ENCODE assay signal across 11 cellular contexts in the genomic region with DNA sequence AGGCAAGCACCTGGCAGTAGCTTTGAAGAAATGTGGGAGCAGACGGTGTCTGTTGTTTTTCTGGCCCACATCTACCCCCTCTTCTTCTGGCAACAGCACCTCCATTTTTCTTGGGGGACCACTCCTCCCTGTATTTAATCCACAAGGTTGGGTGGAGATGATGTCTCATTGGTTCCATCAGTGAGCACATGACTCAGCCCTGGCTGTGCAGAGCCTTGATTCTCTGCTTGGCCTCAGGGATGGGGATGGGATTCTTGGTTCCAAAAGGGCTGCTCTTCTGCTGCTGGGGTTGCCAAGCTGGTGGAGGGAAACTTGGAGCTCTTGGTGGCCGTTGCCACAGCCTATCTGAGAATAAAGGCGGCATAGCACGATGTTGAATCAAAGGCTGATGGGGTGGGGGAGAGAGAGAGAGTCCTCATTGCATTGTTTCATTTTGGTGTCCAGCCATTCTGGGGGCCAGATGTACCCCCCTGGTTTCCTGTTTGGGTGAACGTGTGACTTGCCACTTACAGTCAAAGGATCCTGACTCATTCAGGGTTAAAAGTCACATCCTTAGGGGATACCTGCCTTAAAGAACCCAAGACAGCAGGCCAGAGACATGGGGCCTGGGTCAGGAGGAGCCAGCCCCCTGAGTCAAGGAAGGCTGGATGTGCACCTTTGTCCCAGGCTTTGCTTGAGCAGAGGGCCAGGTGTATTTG. TPM values are rescaled to one million over a fixed set of nuclear protein-coding genes. Genes with fewer than 3 reads are reported as not detected.
DNase-seq lines count a peak whose midpoint lies in the region; ATAC-seq, FAIRE-seq and TF ChIP-seq lines count a peak whose summit lies in the region.
"Had no signal": no experiment of that assay in that cellular context is flagged by ENCODE, and none has a peak within 500 bp of the region (broad histone marks: within the 10 kb centered on the region; RNA-seq: fewer than 3 reads in every experiment).

No MANE protein-coding gene starts in this region.

- ATAC-seq in left cardiac atrium (no peak), HG03457 (IDR thresholded peaks at IDR 0.05; ENCODE audit: unreplicated experiment) (no peak)
- no peak for ATAC-seq in naive thymus-derived CD4-positive, alpha-beta T cell

- H3K36me3 Mint-ChIP-seq in astrocyte (ENCODE audit: low read depth, unreplicated experiment) = peaks cover 5% of the 10 kb centered on the region
- peaks cover 3 to 41% (median 28%) of the 10 kb centered on the region in 5 donors for H3K36me3 Mint-ChIP-seq in naive thymus-derived CD4-positive, alpha-beta T cell

- no peak overlapping the region for H3K4me3 Mint-ChIP-seq in astrocyte (ENCODE audit: unreplicated experiment)
- peak overlapping the region in 2 of 10 donors; percentile 7 to 11 for H3K4me3 Mint-ChIP-seq in naive thymus-derived CD4-positive, alpha-beta T cell

- H3K27ac Mint-ChIP-seq in astrocyte (ENCODE audit: unreplicated experiment) = peak overlapping the region; percentile 26
- peak overlapping the region in 8 of 9 donors; percentile 29 to 89 (median 64) for H3K27ac Mint-ChIP-seq in naive thymus-derived CD4-positive, alpha-beta T cell

- DNase-seq in right atrium auricular region (ENCODE audit: low spot score) (no peak), left cardiac atrium (no peak), astrocyte (ENCODE audit: low read depth) (no peak), uterus (no peak), NCI-H1048 (lab: John Stamatoyannopoulos, UW) (no peak), posterior vena cava (ENCODE audit: low spot score) (no peak)
- no peak for DNase-seq in naive thymus-derived CD4-positive, alpha-beta T cell
- DNase-seq: NCI-H2227 treated with DMSO at 0.1 percent for 48 hours had no signal

- FAIRE-seq in astrocyte (lab: Jason Lieb, UNC) = no peak

- H2AFZ ChIP-seq in astrocyte (ENCODE audit: low read depth, low read length) = no peak overlapping the region

- no peak overlapping the region for H3K4me3 ChIP-seq in right atrium auricular region
- no peak overlapping the region for H3K4me3 ChIP-seq in astrocyte (ENCODE audit: insufficient read depth, low read depth, low read length)
- H3K4me3 ChIP-seq in naive thymus-derived CD4-positive, alpha-beta T cell (ENCODE audit: low read length) = no peak overlapping the region
- H3K4me3 ChIP-seq in uterus = no peak overlapping the region

- peaks cover 2% of the 10 kb centered on the region for H3K9me3 Mint-ChIP-seq in astrocyte (ENCODE audit: unreplicated experiment)
- H3K9me3 Mint-ChIP-seq in naive thymus-derived CD4-positive, alpha-beta T cell = peaks cover 0 to 15% (median 7%) of the 10 kb centered on the region in 11 donors

- no peaks in the 10 kb centered on the region for H3K27me3 Mint-ChIP-seq in astrocyte (ENCODE audit: low read depth, unreplicated experiment)
- no peaks in the 10 kb centered on the region for H3K27me3 Mint-ChIP-seq in naive thymus-derived CD4-positive, alpha-beta T cell

- peaks cover 0 to 52% of the 10 kb centered on the region in 2 donors for H3K4me1 ChIP-seq in right atrium auricular region
- peaks cover 14% of the 10 kb centered on the region for H3K4me1 ChIP-seq in astrocyte (ENCODE audit: insufficient read depth, low read length)
- H3K4me1 ChIP-seq in naive thymus-derived CD4-positive, alpha-beta T cell (ENCODE audit: control insufficient read depth in 2 of 2, insufficient read depth in 2 of 2, low read length in 2 of 2) = peaks cover 0 to 15% of the 10 kb centered on the region in 2 donors
- H3K4me1 ChIP-seq in uterus = peaks cover 0 to 3% of the 10 kb centered on the region in 2 donors

- no peaks in the 10 kb centered on the region for H3K36me3 ChIP-seq in right atrium auricular region
- no peaks in the 10 kb centered on the region for H3K36me3 ChIP-seq in astrocyte (ENCODE audit: insufficient read depth, low read length)
- H3K36me3 ChIP-seq in naive thymus-derived CD4-positive, alpha-beta T cell (ENCODE audit: control insufficient read depth in 2 of 3, insufficient read depth in 3 of 3, low read length in 3 of 3) = no peaks in the 10 kb centered on the region
- no peaks in the 10 kb centered on the region for H3K36me3 ChIP-seq in uterus

- intact Hi-C loops in left cardiac atrium (cut with DNase I) = no loop called here
- intact Hi-C loops in naive thymus-derived CD4-positive, alpha-beta T cell (cut with micrococcal nuclease) = no loop called here
- intact Hi-C loops in uterus (cut with DNase I; ENCODE audit: low total_unique reads) = no loop called here
- intact Hi-C loops in posterior vena cava (cut with DNase I) = no loop called here

- H4K20me1 ChIP-seq in astrocyte (ENCODE audit: insufficient read depth, low read length) = peaks cover 44% of the 10 kb centered on the region

- no peaks in the 10 kb centered on the region for H3K9me3 ChIP-seq in right atrium auricular region
- no peaks in the 10 kb centered on the region for H3K9me3 ChIP-seq in astrocyte (ENCODE audit: insufficient read depth, low read depth, low read length)
- no peaks in the 10 kb centered on the region for H3K9me3 ChIP-seq in naive thymus-derived CD4-positive, alpha-beta T cell (ENCODE audit: control insufficient read depth in 2 of 3, low read length in 3 of 3)
- no peaks in the 10 kb centered on the region for H3K9me3 ChIP-seq in uterus

- H3K27ac ChIP-seq in right atrium auricular region = peak overlapping the region; percentile 11 to 49
- H3K27ac ChIP-seq in astrocyte (ENCODE audit: low read depth, low read length) = no peak overlapping the region
- no peak overlapping the region for H3K27ac ChIP-seq in naive thymus-derived CD4-positive, alpha-beta T cell (ENCODE audit: low read depth, low read length)
- H3K27ac ChIP-seq in uterus = peak overlapping the region; percentile 63 to 75
- H3K27ac ChIP-seq: C4-2B, KMS-11 had no signal

- POLR2A ChIA-PET in naive thymus-derived CD4-positive, alpha-beta T cell (lab: Charles Lee) = interaction anchor here (0.6 kb wide), 1 partner anchor 290 kb away, joined by 3 read pairs; no protein-coding TSS in a partner anchor

- TF ChIP-seq CTCF in right atrium auricular region (IDR thresholded peaks at IDR 0.05) (no peak), astrocyte (IDR thresholded peaks at IDR 0.05; ENCODE audit: insufficient read depth, low read depth, low read length) (no peak), uterus (IDR thresholded peaks at IDR 0.05) (no peak)

- peaks cover 40% of the 10 kb centered on the region for H3K79me2 ChIP-seq in astrocyte (ENCODE audit: insufficient read depth, low read length)

- H3K4me2 ChIP-seq in astrocyte (ENCODE audit: low read length) = peak overlapping the region; percentile 18
- H3K4me2 ChIP-seq: KMS-11 had no signal

- CTCF ChIA-PET in naive thymus-derived CD4-positive, alpha-beta T cell (lab: Charles Lee) = no interaction called here

- H3K9ac ChIP-seq in astrocyte (ENCODE audit: low read length) = no peak overlapping the region
- H3K9ac ChIP-seq: KMS-11 had no signal

- no peaks in the 10 kb centered on the region for H3K27me3 ChIP-seq in right atrium auricular region
- no peaks in the 10 kb centered on the region for H3K27me3 ChIP-seq in astrocyte (ENCODE audit: insufficient read depth, low read length)
- H3K27me3 ChIP-seq in naive thymus-derived CD4-positive, alpha-beta T cell (ENCODE audit: control insufficient read depth in 2 of 2, insufficient read depth in 2 of 2, low read length in 2 of 2) = no peaks in the 10 kb centered on the region
- no peaks in the 10 kb centered on the region for H3K27me3 ChIP-seq in uterus

- H3K4me1 Mint-ChIP-seq in astrocyte (ENCODE audit: low read depth, unreplicated experiment) = peaks cover 11% of the 10 kb centered on the region
- peaks cover 32 to 84% (median 75%) of the 10 kb centered on the region in 7 donors for H3K4me1 Mint-ChIP-seq in naive thymus-derived CD4-positive, alpha-beta T cell

- no peak for TF ChIP-seq POLR2A in uterus (IDR thresholded peaks at IDR 0.05)

RNA-seq across cellular contexts. Expression of gene GRK5, which starts 25.9 kb away (rescaled TPM):
- total RNA-seq in right atrium auricular region = 10 to 100 TPM; 19.2 to 53.8 TPM
- 10 to 100 TPM; 36.4 to 60.1 TPM for total RNA-seq in left cardiac atrium
- 6.8 and 8.5 TPM in 2 replicates for total RNA-seq in astrocyte
- 10 to 100 TPM; 20.3 to 45.2 (median 34.2) TPM for total RNA-seq in naive thymus-derived CD4-positive, alpha-beta T cell
- 10 to 100 TPM; 16.4 to 30.3 TPM for polyA plus RNA-seq in naive thymus-derived CD4-positive, alpha-beta T cell
- total RNA-seq in uterus = 10 to 100 TPM; 11.6 to 34.6 (median 14.1) TPM
- 10 to 100 TPM; 40.0 to 57.5 TPM for total RNA-seq in posterior vena cava

RNA-seq across cellular contexts. Expression of gene PRDX3, which starts 54.7 kb away (rescaled TPM):
- total RNA-seq in right atrium auricular region = 100 to 1,000 TPM; 168 to 250 TPM
- total RNA-seq in left cardiac atrium = 100 to 1,000 TPM; 162 to 183 TPM
- 118 and 127 TPM in 2 replicates for total RNA-seq in astrocyte
- total RNA-seq in naive thymus-derived CD4-positive, alpha-beta T cell = 100 to 1,000 TPM in 1 of 5 experiments, 10 to 100 TPM in 4; 11.7 to 120 (median 35.4) TPM
- polyA plus RNA-seq in naive thymus-derived CD4-positive, alpha-beta T cell = 10 to 100 TPM; 70.7 to 87.5 TPM
- 100 to 1,000 TPM in 3 of 4 donors, 10 to 100 TPM in 1; 90.6 to 231 (median 141) TPM for total RNA-seq in uterus
- total RNA-seq in posterior vena cava = 100 to 1,000 TPM in 1 of 2 donors, 10 to 100 TPM in 1; 95.8 to 106 TPM

Comparison
In these comparisons a context has a peak if more than half of its experiments do, and no peak if none do; other contexts are left out.
1. H3K27ac ChIP-seq: peak in right atrium auricular region (2 of 2) and uterus (2 of 2); none in astrocyte (single experiment) and naive thymus-derived CD4-positive, alpha-beta T cell (single experiment).